8 cellular contexts compared by ENCODE assay signal in the genomic region with DNA sequence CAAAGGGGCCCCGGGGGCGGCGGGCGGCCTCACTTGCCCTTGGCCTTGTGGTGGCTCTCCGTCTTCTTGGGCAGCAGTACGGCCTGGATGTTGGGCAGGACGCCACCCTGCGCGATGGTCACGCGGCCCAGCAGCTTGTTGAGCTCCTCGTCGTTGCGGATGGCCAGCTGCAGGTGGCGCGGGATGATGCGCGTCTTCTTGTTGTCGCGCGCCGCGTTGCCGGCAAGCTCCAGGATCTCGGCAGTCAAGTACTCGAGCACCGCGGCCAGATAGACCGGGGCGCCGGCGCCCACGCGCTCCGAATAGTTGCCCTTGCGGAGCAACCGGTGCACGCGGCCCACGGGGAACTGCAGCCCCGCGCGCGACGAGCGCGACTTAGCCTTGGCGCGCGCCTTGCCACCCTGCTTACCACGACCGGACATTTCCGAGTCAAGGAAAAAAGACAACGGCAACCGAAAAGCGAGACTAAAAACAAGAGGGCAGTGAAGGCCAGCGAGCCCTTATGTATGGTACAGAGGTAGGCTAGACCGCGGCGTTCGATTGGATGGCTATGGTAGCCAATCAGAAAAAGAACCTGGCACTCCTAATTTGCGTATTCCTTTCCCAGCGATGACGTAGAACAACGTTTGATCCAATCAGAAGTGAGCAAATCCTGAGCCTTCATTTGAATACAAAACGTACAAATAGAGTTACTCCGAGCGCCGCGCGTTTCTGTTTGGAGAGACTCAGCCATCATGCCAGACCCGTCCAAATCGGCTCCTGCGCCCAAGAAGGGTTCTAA. TPM values are rescaled to one million over a fixed set of nuclear protein-coding genes. Genes with fewer than 3 reads are reported as not detected.
DNase-seq lines count a peak whose midpoint lies in the region; ATAC-seq and TF ChIP-seq lines count a peak whose summit lies in the region.

No MANE protein-coding gene starts in this region.

- ATAC-seq in GM18861 (IDR thresholded peaks at IDR 0.05; ENCODE audit: unreplicated experiment) = peak; percentile 82
- ATAC-seq in HG03066 (IDR thresholded peaks at IDR 0.05; ENCODE audit: low read depth, unreplicated experiment) = peak; percentile 82

- H3K27me3 ChIP-seq in kidney epithelial cell (ENCODE audit: control insufficient read depth, insufficient read depth, low read length) = no peaks in the 10 kb centered on the region

- no peaks in the 10 kb centered on the region for H3K36me3 ChIP-seq in kidney epithelial cell (ENCODE audit: control insufficient read depth, insufficient read depth, low read length)

- peak; percentile 12 for TF ChIP-seq CTCF in kidney epithelial cell (IDR thresholded peaks at IDR 0.05; ENCODE audit: insufficient read depth, low read length, poor library complexity, severe bottlenecking)

- H3K4me3 ChIP-seq in kidney epithelial cell (ENCODE audit: low read depth, low read length) = peak overlapping the region; percentile 63

- peak; percentile 95 for DNase-seq in A172 (ENCODE audit: low spot score)
- peak; percentile 98 for DNase-seq in NCI-H2196 treated with DMSO at 0.1 percent for 48 hours (lab: John Stamatoyannopoulos, UW; ENCODE audit: unreplicated experiment)
- peak; percentile 80 for DNase-seq in activated CD4-positive, CD25-positive, alpha-beta regulatory T cell treated with anti-CD3 and anti-CD28 coated beads, Interleukin-2, amount 50 U/mL, for 72 hours
- peak; percentile 94 to 98 for DNase-seq in cerebellar nuclear complex (lab: John Stamatoyannopoulos, UW)
- peak; percentile 91 for DNase-seq in kidney epithelial cell (ENCODE audit: low read depth)
- peak; percentile 88 for DNase-seq in stimulated activated CD4-positive, alpha-beta T cell treated with anti-CD3 and anti-CD28 coated beads, Interleukin-15, amount 100 ng/mL, for 24 hours

RNA-seq across cellular contexts. Expression of a gene that starts 29.6 kb away (rescaled TPM):
- total RNA-seq in A172 (2014; rRNA removed; shearing (Covaris generic)) = 94.5 and 118 TPM in 2 replicates
- 128 and 136 TPM in 2 replicates for total RNA-seq in kidney epithelial cell

RNA-seq across cellular contexts. Expression of a gene that starts 40.9 kb away (rescaled TPM):
- not detected in 2 replicates for total RNA-seq in A172 (2014; rRNA removed; shearing (Covaris generic))
- total RNA-seq in kidney epithelial cell = 4.6 and 6.1 TPM in 2 replicates

RNA-seq across cellular contexts. Expression of a gene that starts 51.0 kb away (rescaled TPM):
- 35.9 and 36.1 TPM in 2 replicates for total RNA-seq in A172 (2014; rRNA removed; shearing (Covaris generic))
- total RNA-seq in kidney epithelial cell = 47.0 and 59.9 TPM in 2 replicates

Comparison
In these comparisons a context has a peak if more than half of its experiments do, and no peak if none do; other contexts are left out.
1. Peak in every context shown above with its lines: DNase-seq, ATAC-seq and H3K4me3 ChIP-seq.